In genomic region chr7:133099887-133100286, GRCh38 we compare ENCODE assay signal across 28 cellular contexts.
"Had no signal": no experiment of that assay in that cellular context is flagged by ENCODE, and none has a peak within 500 bp of the region (broad histone marks: within the 10 kb centered on the region; RNA-seq: fewer than 3 reads in every experiment).

No MANE protein-coding gene starts in this region.

- ATAC-seq: lower lobe of right lung; natural killer cell; right lobe of liver; stimulated activated memory B cell treated with anti-CD40 and anti-IgM and Interleukin-4, amounts not matched to agents 10 μg/mL and 1 μg/mL and 100 μg/mL, for 72 hours; stimulated activated naive CD8-positive, alpha-beta T cell treated with anti-CD3 and anti-CD28 coated beads, Interleukin-15, Interleukin-2, amounts not matched to agents 100 U/mL and 50 U/mL, for 24 hours; upper lobe of right lung had no signal

- H3K79me2 ChIP-seq: hepatocyte, parathyroid adenoma had no signal

- H3K4me3 ChIP-seq: heart right ventricle, hepatocyte, lower lobe of right lung, neural progenitor cell, psoas muscle, right lobe of liver, smooth muscle cell, stomach, thoracic aorta, tibial artery, upper lobe of right lung had no signal

- H3K27me3 ChIP-seq: hepatocyte, neural progenitor cell, right lobe of liver, stomach, upper lobe of right lung had no signal

- H3K27ac Mint-ChIP-seq: mesothelial cell of epicardium; natural killer cell; nephron progenitor cell; neural progenitor cell; stimulated activated memory B cell treated with anti-CD40 and anti-IgM and Interleukin-4, amounts not matched to agents 10 μg/mL and 1 μg/mL and 100 μg/mL, for 72 hours had no signal

- DNase-seq: heart right ventricle; islet precursor cell; lower lobe of right lung; mammary epithelial cell; mesenchymal stem cell; naive B cell; natural killer cell; nephron progenitor cell; occipital lobe; psoas muscle; right lobe of liver; stimulated activated CD4-positive, alpha-beta T cell treated with anti-CD3 and anti-CD28 coated beads, Interleukin-1b, Interleukin-23, amount 100 ng/mL, for 48 hours; stimulated activated CD4-positive, alpha-beta T cell treated with anti-CD3 and anti-CD28 coated beads, Interleukin-2, amount 100 ng/mL, for 48 hours; stimulated activated CD4-positive, alpha-beta T cell treated with anti-CD3 and anti-CD28 coated beads, Interleukin-4, amount 100 ng/mL, for 4 hours; stimulated activated CD8-positive, alpha-beta memory T cell treated with anti-CD3 and anti-CD28 coated beads, Interleukin-4, amount 100 ng/mL, for 48 hours; stimulated activated naive CD8-positive, alpha-beta T cell treated with anti-CD3 and anti-CD28 coated beads, Interleukin-15, Interleukin-2, amounts not matched to agents 100 U/mL and 50 U/mL, for 24 hours; stomach; tibial artery; trophoblast cell; upper lobe of right lung had no signal

- H3K36me3 Mint-ChIP-seq: mesothelial cell of epicardium; naive B cell; natural killer cell; neural progenitor cell; stimulated activated memory B cell treated with anti-CD40 and anti-IgM and Interleukin-4, amounts not matched to agents 10 μg/mL and 1 μg/mL and 100 μg/mL, for 72 hours had no signal

- H3K4me1 ChIP-seq: heart right ventricle, lower lobe of right lung, neural progenitor cell, parathyroid adenoma, psoas muscle, right lobe of liver, stomach, tibial artery, upper lobe of right lung had no signal

- H3K27ac ChIP-seq: heart right ventricle, hepatocyte, lower lobe of right lung, neural progenitor cell, neutrophil, parathyroid adenoma, psoas muscle, right lobe of liver, stomach, thoracic aorta, tibial artery, upper lobe of right lung had no signal

- H3K4me2 ChIP-seq: hepatocyte, neural progenitor cell, smooth muscle cell had no signal

- H3K4me3 Mint-ChIP-seq: mesothelial cell of epicardium; naive B cell; natural killer cell; nephron progenitor cell; neural progenitor cell; stimulated activated memory B cell treated with anti-CD40 and anti-IgM and Interleukin-4, amounts not matched to agents 10 μg/mL and 1 μg/mL and 100 μg/mL, for 72 hours had no signal

- H3K36me3 ChIP-seq: heart right ventricle, lower lobe of right lung, neural progenitor cell, neutrophil, right lobe of liver, stomach, thoracic aorta, tibial artery, upper lobe of right lung had no signal

- H3K4me1 Mint-ChIP-seq: mesothelial cell of epicardium; naive B cell; natural killer cell; neural progenitor cell; stimulated activated memory B cell treated with anti-CD40 and anti-IgM and Interleukin-4, amounts not matched to agents 10 μg/mL and 1 μg/mL and 100 μg/mL, for 72 hours had no signal

- H3K9me3 Mint-ChIP-seq: mesothelial cell of epicardium; naive B cell; natural killer cell; nephron progenitor cell; neural progenitor cell; stimulated activated memory B cell treated with anti-CD40 and anti-IgM and Interleukin-4, amounts not matched to agents 10 μg/mL and 1 μg/mL and 100 μg/mL, for 72 hours had no signal

- H3K9ac ChIP-seq: neural progenitor cell, parathyroid adenoma had no signal

- H3K9me3 ChIP-seq: heart right ventricle, lower lobe of right lung, neutrophil, psoas muscle, right lobe of liver, stomach, thoracic aorta, tibial artery, upper lobe of right lung had no signal
